21 cellular contexts compared by ENCODE assay signal in the genomic region with DNA sequence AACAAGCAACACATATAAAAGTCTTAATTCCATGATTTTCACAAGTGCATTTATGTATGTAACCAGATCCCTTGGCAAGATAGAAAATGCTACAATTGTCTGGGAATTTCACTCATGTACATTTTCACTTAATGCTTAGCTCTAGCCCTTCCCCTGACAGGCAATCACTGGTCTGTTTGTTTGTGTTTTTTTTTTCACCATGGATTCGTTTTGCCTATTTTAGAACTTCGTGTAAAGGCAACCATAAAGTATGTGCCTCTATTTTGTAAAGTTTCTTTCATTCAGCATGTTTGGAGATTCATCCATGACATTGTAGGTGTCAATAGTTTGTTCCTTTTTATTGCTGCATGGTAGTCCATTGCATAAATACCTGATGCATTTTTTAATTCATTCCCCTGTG.
"Had no signal": no experiment of that assay in that cellular context is flagged by ENCODE, and none has a peak within 500 bp of the region (broad histone marks: within the 10 kb centered on the region; RNA-seq: fewer than 3 reads in every experiment).

No MANE protein-coding gene starts in this region.

- H3K4me2 ChIP-seq: smooth muscle cell had no signal

- H3K36me3 ChIP-seq: gastrocnemius medialis, prostate gland, right atrium auricular region, suprapubic skin, transverse colon, upper lobe of right lung, uterus had no signal

- H3K4me3 ChIP-seq: gastrocnemius medialis, lung, prostate gland, right atrium auricular region, smooth muscle cell, suprapubic skin, transverse colon, upper lobe of right lung, uterus had no signal

- DNase-seq: cortex of kidney; effector CD4-positive, alpha-beta T cell; gastrocnemius medialis; head of caudate nucleus; naive thymus-derived CD8-positive, alpha-beta T cell; nephron progenitor cell; nucleus accumbens; stimulated activated CD4-positive, alpha-beta T cell treated with anti-CD3 and anti-CD28 coated beads, Interleukin-12 subunit alpha, Interleukin-12 subunit beta, amount 100 ng/mL, for 4 hours; stimulated activated CD4-positive, alpha-beta T cell treated with anti-CD3 and anti-CD28 coated beads, Interleukin-1b, Interleukin-23, amount 100 ng/mL, for 48 hours; stimulated activated CD4-positive, alpha-beta T cell treated with anti-CD3 and anti-CD28 coated beads, Interleukin-4, amount 100 ng/mL, for 1 hour; stimulated activated CD8-positive, alpha-beta memory T cell treated with anti-CD3 and anti-CD28 coated beads, Interleukin-4, amount 100 ng/mL, for 48 hours; stimulated activated naive CD4-positive, alpha-beta T cell; stimulated activated naive CD8-positive, alpha-beta T cell treated with anti-CD3 and anti-CD28 coated beads, Interleukin-15, amount 100 ng/mL, for 72 hours; transverse colon; upper lobe of right lung; uterus had no signal

- H3K27ac ChIP-seq: gastrocnemius medialis, prostate gland, right atrium auricular region, suprapubic skin, transverse colon, upper lobe of right lung, uterus had no signal

- H3K4me1 ChIP-seq: gastrocnemius medialis, prostate gland, right atrium auricular region, suprapubic skin, transverse colon, upper lobe of right lung, uterus had no signal

- H3K9me3 ChIP-seq: gastrocnemius medialis, prostate gland, right atrium auricular region, suprapubic skin, transverse colon, upper lobe of right lung, uterus had no signal

- H3K27me3 ChIP-seq: gastrocnemius medialis, right atrium auricular region, suprapubic skin, transverse colon, upper lobe of right lung, uterus had no signal
